8 cellular contexts compared by ENCODE assay signal in the genomic region with DNA sequence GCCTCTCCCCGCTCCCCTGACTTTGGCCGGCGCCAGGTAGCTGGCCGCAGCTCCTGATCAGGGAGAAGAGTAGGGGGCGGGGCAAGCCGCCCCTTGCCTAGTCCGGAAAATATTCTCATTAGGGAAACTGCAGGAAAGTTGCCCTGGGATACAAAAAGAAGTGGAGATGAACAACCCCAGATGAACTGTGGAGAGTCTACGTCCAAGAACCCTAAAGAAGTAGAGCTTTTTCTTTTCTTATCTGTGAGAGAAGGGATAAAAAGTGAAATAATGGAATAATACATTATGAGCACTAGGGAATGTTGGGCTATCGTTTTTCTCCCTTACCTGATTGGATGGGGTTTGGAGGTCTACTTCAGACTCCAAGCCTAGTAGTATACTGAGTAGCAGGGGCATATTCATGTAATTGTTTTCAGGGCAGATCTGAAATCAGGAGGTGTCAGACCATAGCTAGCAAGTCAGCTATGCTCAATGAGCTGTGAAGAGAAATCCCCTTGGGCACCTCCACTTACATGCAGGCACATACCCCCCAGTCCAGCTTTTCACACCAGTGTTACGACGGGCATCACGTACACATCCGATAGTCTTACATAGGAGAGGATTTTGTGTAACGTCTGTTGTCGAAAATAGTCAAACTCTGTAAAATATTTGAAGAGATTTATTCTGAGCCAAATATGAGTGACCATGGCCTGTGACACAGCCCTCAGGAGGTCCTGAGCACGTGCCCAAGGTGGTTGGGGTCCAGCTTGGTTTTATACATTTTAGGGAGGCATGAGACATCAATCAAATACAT. TPM values are rescaled to one million over a fixed set of nuclear protein-coding genes. Genes with fewer than 3 reads are reported as not detected.
DNase-seq lines count a peak whose midpoint lies in the region; ATAC-seq, FAIRE-seq and TF ChIP-seq lines count a peak whose summit lies in the region.

No MANE protein-coding gene starts in this region.

- TF ChIP-seq CTCF in C4-2B (conservative IDR thresholded peaks at IDR 0.05) (no peak), Loucy (conservative IDR thresholded peaks at IDR 0.05; ENCODE audit: low read length) (no peak), bronchial epithelial cell (IDR thresholded peaks at IDR 0.05; ENCODE audit: insufficient read depth, low read length, severe bottlenecking) (no peak)

- H3K4me3 ChIP-seq in Loucy (ENCODE audit: low read length, poor library complexity, severe bottlenecking) (peak overlapping the region; percentile 83), bronchial epithelial cell (ENCODE audit: low read depth, low read length) (peak overlapping the region; percentile 53), mucosa of stomach (ENCODE audit: low read length) (peak overlapping the region; percentile 20)

- H3K79me2 ChIP-seq in Loucy (ENCODE audit: insufficient read depth, low read length), result peaks cover 32% of the 10 kb centered on the region

- H3K9me2 ChIP-seq in Loucy (replicated peaks; ENCODE audit: low read depth, low read length), result no peaks in the 10 kb centered on the region

- ATAC-seq in GM18907 (IDR thresholded peaks at IDR 0.05; ENCODE audit: unreplicated experiment), result peak; percentile 24

- peak overlapping the region; percentile 87 for H3K9ac ChIP-seq in Loucy (ENCODE audit: low read depth, low read length, poor library complexity, severe bottlenecking)
- peak overlapping the region; percentile 73 for H3K9ac ChIP-seq in mucosa of stomach (ENCODE audit: low read length)

- no peaks in the 10 kb centered on the region for H3K27me3 ChIP-seq in Loucy (ENCODE audit: insufficient read depth, low read length, poor library complexity, severe bottlenecking)
- H3K27me3 ChIP-seq in bronchial epithelial cell (ENCODE audit: control insufficient read depth, insufficient read depth, low read length), result no peaks in the 10 kb centered on the region
- no peaks in the 10 kb centered on the region for H3K27me3 ChIP-seq in mucosa of stomach (ENCODE audit: control insufficient read depth, insufficient read depth, low read length)

- FAIRE-seq in bronchial epithelial cell (lab: Jason Lieb, UNC), result no peak

- H4K20me1 ChIP-seq in Loucy (ENCODE audit: insufficient read depth, low read length, poor library complexity, severe bottlenecking), result peaks cover 28% of the 10 kb centered on the region

- DNase-seq in bronchial epithelial cell (ENCODE audit: low read depth) (no peak), LoVo (ENCODE audit: low spot score) (no peak), GM19240 (ENCODE audit: insufficient read length, low spot score) (no peak), cortex of kidney (lab: John Stamatoyannopoulos, UW) (no peak)

- no peaks in the 10 kb centered on the region for H3F3A ChIP-seq in Loucy (ENCODE audit: low read depth)

- peak overlapping the region; percentile 89 for H3K4me2 ChIP-seq in Loucy (ENCODE audit: low read depth, low read length, poor library complexity, severe bottlenecking)

- peak overlapping the region; percentile 76 for H3K27ac ChIP-seq in C4-2B

- peak overlapping the region; percentile 76; the same call in 1 of the 2 replicates for H2AFZ ChIP-seq in Loucy (ENCODE audit: low read length)

- H3K4me1 ChIP-seq in Loucy (ENCODE audit: insufficient read depth, low read length, poor library complexity, severe bottlenecking), result peaks cover 35% of the 10 kb centered on the region
- peaks cover 8% of the 10 kb centered on the region for H3K4me1 ChIP-seq in mucosa of stomach (ENCODE audit: control insufficient read depth, insufficient read depth, low read length)

- H3K36me3 ChIP-seq in Loucy (ENCODE audit: insufficient read depth, low read length) (no peaks in the 10 kb centered on the region), bronchial epithelial cell (ENCODE audit: control insufficient read depth, insufficient read depth, low read length) (peaks cover 4% of the 10 kb centered on the region), mucosa of stomach (ENCODE audit: control insufficient read depth, insufficient read depth, low read length) (no peaks in the 10 kb centered on the region)

- H3K9me3 ChIP-seq in Loucy (ENCODE audit: insufficient read depth, low read depth, low read length), result no peaks in the 10 kb centered on the region
- H3K9me3 ChIP-seq in mucosa of stomach (ENCODE audit: control insufficient read depth, low read length), result no peaks in the 10 kb centered on the region

RNA-seq across cellular contexts. Expression of a gene that starts 1.7 kb away (rescaled TPM):
- total RNA-seq in bronchial epithelial cell, result 9.9 and 36.6 TPM in 2 replicates

Comparison
In these comparisons a context has a peak if more than half of its experiments do, and no peak if none do; other contexts are left out.
1. H3K4me3 ChIP-seq: peak in every context shown above with its lines; median percentile 83 in Loucy; 53 in bronchial epithelial cell; 20 in mucosa of stomach.